ENCODE assay signal across 1 cellular context in the genomic region with DNA sequence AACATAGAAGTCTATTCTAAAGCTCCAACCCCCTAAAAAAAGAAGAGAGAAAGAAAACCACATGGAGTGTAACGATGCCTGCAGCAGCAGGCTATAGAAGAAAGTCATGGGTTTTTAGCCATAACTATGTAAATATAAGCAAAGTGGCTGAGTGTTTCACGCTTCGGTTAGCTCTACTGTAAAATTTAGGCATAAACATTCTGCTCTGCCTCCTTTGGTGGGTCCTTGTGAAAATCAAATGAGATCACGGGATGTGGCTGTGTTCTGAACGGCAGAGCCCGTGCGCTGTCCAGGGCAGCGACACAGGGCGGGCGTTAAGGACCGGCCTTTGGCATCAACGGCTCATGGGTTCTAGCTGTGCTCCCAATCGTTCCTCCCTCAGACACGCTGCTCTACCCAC.
TF ChIP-seq lines count a peak whose summit lies in the region.

No MANE protein-coding gene starts in this region.

TF ChIP-seq in HepG2, 621 proteins besides CTCF, POLR2A, EP300 and RAD21 (continued from another document):
- no peak for TF ChIP-seq ZNF281 (CRISPR knock-in tag; IDR thresholded peaks at IDR 0.05; ENCODE audit: borderline replicate concordance)
